ENCODE assay signal across 17 cellular contexts in the genomic region with DNA sequence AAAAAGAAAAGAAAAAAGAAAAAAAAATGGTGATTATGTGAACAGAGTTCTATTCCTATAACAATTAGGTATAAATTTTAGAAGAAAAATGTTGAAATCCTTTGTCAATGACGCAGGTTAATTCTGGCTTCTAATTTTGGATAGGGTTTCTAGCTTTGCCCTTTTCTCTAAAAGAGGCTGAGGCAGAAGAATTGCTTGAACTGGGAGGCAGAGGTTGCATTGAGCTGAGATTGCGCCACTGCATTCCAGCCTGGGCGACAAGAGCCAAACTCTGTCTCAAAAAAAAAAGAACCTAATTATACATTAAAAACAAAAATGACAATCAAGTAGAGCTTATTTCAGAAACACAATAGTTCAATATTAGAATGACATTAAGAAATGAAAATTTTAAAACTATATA. TPM values are rescaled to one million over a fixed set of nuclear protein-coding genes. Genes with fewer than 3 reads are reported as not detected.
DNase-seq lines count a peak whose midpoint lies in the region; ATAC-seq, FAIRE-seq and TF ChIP-seq lines count a peak whose summit lies in the region.
"Had no signal": no experiment of that assay in that cellular context is flagged by ENCODE, and none has a peak within 500 bp of the region (broad histone marks: within the 10 kb centered on the region; RNA-seq: fewer than 3 reads in every experiment).

No MANE protein-coding gene starts in this region.

- H2BK5ac ChIP-seq in IMR-90 (ENCODE audit: low read depth, low read length, poor library complexity, severe bottlenecking) (no peak overlapping the region), H1 (ENCODE audit: low read depth, low read length) (no peak overlapping the region), mesenchymal stem cell (ENCODE audit: low read depth, low read length, poor library complexity, severe bottlenecking) (no peak overlapping the region)

- intact Hi-C loops in IMR-90 (cut with micrococcal nuclease), result loop anchor here (5.0 to 10.0 kb wide), 3 partner anchors 32 to 300 kb away; partner anchors contain the start of gene ST6GALNAC4
- intact Hi-C loops in CD8-positive, alpha-beta T cell (cut with DNase I, micrococcal nuclease), result loop anchor here in 1 of 2 experiments (5.0 to 10.0 kb wide), 2 partner anchors 390 to 937 kb away; partner anchors contain the start of gene SPTAN1

- H2BK12ac ChIP-seq in H1 (ENCODE audit: low read depth, low read length) (no peak overlapping the region), mesenchymal stem cell (ENCODE audit: low read length in 2 of 2) (no peak overlapping the region)

- BruUV-seq in IMR-90 (replicated peaks; lab: Mats Ljungman, UMichigan), result no TSS peak

- H3K27me3 Mint-ChIP-seq in CD8-positive, alpha-beta T cell (ENCODE audit: low read depth), result peaks cover 5% of the 10 kb centered on the region

- no peak overlapping the region for H3K4ac ChIP-seq in IMR-90 (ENCODE audit: low read depth, low read length)
- H3K4ac ChIP-seq in H1 (replicated peaks; ENCODE audit: insufficient read length, low read depth, low read length), result no peak overlapping the region
- no peak overlapping the region for H3K4ac ChIP-seq in mesenchymal stem cell (ENCODE audit: low read depth in 1 of 2, low read length in 2 of 2)

- DNase-seq in A549 (ENCODE audit: low read depth in 1 of 2, low spot score in 1 of 2), result no peak
- no peak for DNase-seq in IMR-90
- DNase-seq in H1 (ENCODE audit: low read depth in 1 of 2, low spot score in 2 of 2), result no peak
- DNase-seq in mesenchymal stem cell, result no peak
- no peak for DNase-seq in nucleus accumbens (lab: John Stamatoyannopoulos, UW)
- DNase-seq in CD8-positive, alpha-beta T cell, result no peak
- DNase-seq: Calu3; CD4-positive, CD25-positive, alpha-beta regulatory T cell; Kasumi-1; NCI-H1930; NCI-H2171; NCI-H774; SHP77 treated with DMSO at 0.1 percent for 48 hours had no signal

- H3K4me2 ChIP-seq in A549 (no peak overlapping the region), IMR-90 (ENCODE audit: low read depth, low read length) (no peak overlapping the region), H1 (ENCODE audit: insufficient read depth in 1 of 2, low read depth in 2 of 2, low read length in 2 of 2) (no peak overlapping the region), mesenchymal stem cell (ENCODE audit: low read length, poor library complexity, severe bottlenecking) (no peak overlapping the region)

- no peaks in the 10 kb centered on the region for H3K9me1 ChIP-seq in IMR-90 (ENCODE audit: insufficient read depth, low read length)

- no peak overlapping the region for H3K14ac ChIP-seq in IMR-90 (replicated peaks; ENCODE audit: low read depth, low read length)
- no peak overlapping the region for H3K14ac ChIP-seq in H1 (ENCODE audit: insufficient read length)
- no peak overlapping the region for H3K14ac ChIP-seq in mesenchymal stem cell (ENCODE audit: low read length in 2 of 2)

- H3K79me2 ChIP-seq in H1 (ENCODE audit: control insufficient read depth in 1 of 2, insufficient read depth in 2 of 2, low read length in 2 of 2), result peaks cover 0 to 19% of the 10 kb centered on the region in 2 experiments; a peak in 2 of 4 replicates

- H3K9me3 ChIP-seq in A549 (no peaks in the 10 kb centered on the region), IMR-90 (ENCODE audit: control insufficient read depth, insufficient read depth, low read length) (no peaks in the 10 kb centered on the region), H1 (ENCODE audit: insufficient read depth in 2 of 2, low read depth in 1 of 2, low read length in 1 of 2) (no peaks in the 10 kb centered on the region), mesenchymal stem cell (ENCODE audit: control insufficient read depth, low read length) (no peaks in the 10 kb centered on the region)
- no peaks in the 10 kb centered on the region for H3K9me3 ChIP-seq in CD8-positive, alpha-beta T cell (ENCODE audit: low read length)

- H3K9me3 Mint-ChIP-seq in CD8-positive, alpha-beta T cell, result no peaks in the 10 kb centered on the region

- H4K20me1 ChIP-seq in IMR-90 (ENCODE audit: insufficient read depth, low read length) (peaks cover 7% of the 10 kb centered on the region; the same call in 1 of the 2 replicates), H1 (replicated peaks in 1 of 2; ENCODE audit: control insufficient read depth in 1 of 2, insufficient read depth in 2 of 2, low read length in 2 of 2) (peaks cover 0 to 2% of the 10 kb centered on the region in 2 experiments)

- no peak for TF ChIP-seq EP300 in A549 (IDR thresholded peaks at IDR 0.05)
- no peak for TF ChIP-seq EP300 in H1 (IDR thresholded peaks at IDR 0.05; ENCODE audit: borderline replicate concordance in 1 of 2, low read depth in 2 of 2, low read length in 2 of 2)

- H3K56ac ChIP-seq in IMR-90 (ENCODE audit: extremely low read depth, insufficient read depth, low read length) (no peak overlapping the region), H1 (replicated peaks; ENCODE audit: insufficient read length, low read depth, low read length) (no peak overlapping the region)

- TF ChIP-seq POLR2A in A549 (IDR thresholded peaks at IDR 0.05; ENCODE audit: low read length), result no peak
- TF ChIP-seq POLR2A in IMR-90 (IDR thresholded peaks at IDR 0.05; ENCODE audit: low read depth, low read length), result no peak
- no peak for TF ChIP-seq POLR2A in H1 (IDR thresholded peaks at IDR 0.05; ENCODE audit: control extremely low read depth in 1 of 2, low read depth in 2 of 2, low read length in 2 of 2)

- H2AK5ac ChIP-seq in IMR-90 (ENCODE audit: low read depth, low read length) (no peak overlapping the region), H1 (ENCODE audit: low read depth, low read length) (no peak overlapping the region), mesenchymal stem cell (ENCODE audit: low read length, severe bottlenecking) (no peak overlapping the region)

- no peak for TF ChIP-seq CTCF in A549 (IDR thresholded peaks at IDR 0.05)
- no peak for TF ChIP-seq CTCF in IMR-90 (conservative IDR thresholded peaks at IDR 0.05; ENCODE audit: low read depth, low read length)
- no peak for TF ChIP-seq CTCF in H1 (IDR thresholded peaks at IDR 0.05; ENCODE audit: control extremely low read depth in 1 of 3, insufficient read depth in 1 of 3, low read depth in 1 of 3, low read length in 3 of 3)
- TF ChIP-seq CTCF in CD8-positive, alpha-beta T cell (IDR thresholded peaks at IDR 0.05), result no peak

- peaks cover 2% of the 10 kb centered on the region for H3K36me3 Mint-ChIP-seq in CD8-positive, alpha-beta T cell
- H3K36me3 Mint-ChIP-seq: CD4-positive, CD25-positive, alpha-beta regulatory T cell had no signal

- H2AFZ ChIP-seq in IMR-90 (replicated peaks; ENCODE audit: low read length, poor library complexity), result no peak overlapping the region
- no peak overlapping the region for H2AFZ ChIP-seq in H1 (ENCODE audit: low read length)
- H2AFZ ChIP-seq in mesenchymal stem cell (ENCODE audit: low read depth, low read length), result no peak overlapping the region

- no peak for ATAC-seq in A549
- ATAC-seq in IMR-90 (ENCODE audit: low read depth), result no peak
- no peak for ATAC-seq in CD8-positive, alpha-beta T cell
- no peak for ATAC-seq in GM21423 (IDR thresholded peaks at IDR 0.05; ENCODE audit: unreplicated experiment)
- ATAC-seq: Panc1 had no signal

- H3K27me3 ChIP-seq in IMR-90 (ENCODE audit: control insufficient read depth, insufficient read depth, low read length) (no peaks in the 10 kb centered on the region), H1 (replicated peaks in 1 of 4; ENCODE audit: control insufficient read depth in 3 of 4, extremely low read depth in 1 of 4, insufficient read depth in 3 of 4, low read length in 3 of 4) (peaks cover 0 to 3% (median under 1%) of the 10 kb centered on the region in 4 experiments; a peak in 3 of 7 replicates), mesenchymal stem cell (ENCODE audit: control insufficient read depth in 1 of 2, insufficient read depth in 1 of 2, low read length in 2 of 2) (peaks cover 0 to 5% of the 10 kb centered on the region in 2 experiments)
- peaks cover 4% of the 10 kb centered on the region for H3K27me3 ChIP-seq in CD8-positive, alpha-beta T cell (ENCODE audit: insufficient read depth, low read length)

- in situ Hi-C loops in IMR-90 (cut with MboI; ENCODE audit: low sequenced_read_pairs), result no loop called here

- H2BK20ac ChIP-seq in IMR-90 (ENCODE audit: low read depth, low read length) (no peak overlapping the region), H1 (ENCODE audit: low read length) (no peak overlapping the region)

- H3K23me2 ChIP-seq in H1 (ENCODE audit: low read depth, low read length), result peaks cover 12% of the 10 kb centered on the region

- H3K18ac ChIP-seq in IMR-90 (ENCODE audit: low read depth, low read length) (no peak overlapping the region), H1 (ENCODE audit: extremely low read depth, low read length) (no peak overlapping the region), mesenchymal stem cell (ENCODE audit: low read depth in 1 of 2, low read length in 2 of 2) (no peak overlapping the region)

- H2BK15ac ChIP-seq in IMR-90 (ENCODE audit: low read depth, low read length), result no peak overlapping the region
- no peak overlapping the region for H2BK15ac ChIP-seq in H1 (ENCODE audit: low read length)
- no peak overlapping the region for H2BK15ac ChIP-seq in mesenchymal stem cell (ENCODE audit: low read depth, poor library complexity, severe bottlenecking)

- H3K27ac ChIP-seq in A549, result no peak overlapping the region
- no peak overlapping the region for H3K27ac ChIP-seq in IMR-90 (ENCODE audit: insufficient read depth, low read length)
- H3K27ac ChIP-seq in H1 (ENCODE audit: low read depth, low read length), result no peak overlapping the region
- H3K27ac ChIP-seq in mesenchymal stem cell (ENCODE audit: low read length, poor library complexity, severe bottlenecking), result no peak overlapping the region
- H3K27ac ChIP-seq in CD8-positive, alpha-beta T cell (ENCODE audit: low read depth, low read length), result no peak overlapping the region

- no peak overlapping the region for H3K9ac ChIP-seq in IMR-90 (ENCODE audit: low read depth, low read length)
- no peak overlapping the region for H3K9ac ChIP-seq in H1 (replicated peaks in 1 of 4; ENCODE audit: extremely low read depth in 1 of 4, low read depth in 3 of 4, low read length in 3 of 4)
- H3K9ac ChIP-seq in mesenchymal stem cell (ENCODE audit: low read length), result peak overlapping the region; percentile 51

- 91% methylated on average over 3 of the region's 3 CpGs for WGBS in A549 (ENCODE audit: missing lambda C conversion rate)
- WGBS in IMR-90 (ENCODE audit: extremely low coverage in 2 of 2, insufficient read length in 1 of 2), 2 experiments, result no CpG with 5 or more reads among the region's 3 CpGs
- WGBS in H1 (ENCODE audit: extremely low coverage in 1 of 2, insufficient coverage in 1 of 2, insufficient read length in 1 of 2, insufficient replicate concordance in 2 of 2, low coverage in 1 of 2, low lambda C conversion rate in 2 of 2, missing lambda C conversion rate in 1 of 2), 2 experiments, result 89% methylated on average over 3 of the region's 3 CpGs; no CpG with 5 or more reads in 1 of the 2 experiments
- WGBS in mesenchymal stem cell, result 100% methylated on average over 2 of the region's 3 CpGs

- H4K5ac ChIP-seq in IMR-90 (ENCODE audit: low read depth, low read length) (no peak overlapping the region), H1 (ENCODE audit: insufficient read length, low read depth, low read length) (no peak overlapping the region)

- POLR2A ChIA-PET in A549 (lab: Yijun Ruan, JAX), result no interaction called here
- POLR2A ChIA-PET in IMR-90 (lab: Charles Lee; ENCODE audit: unreplicated experiment), result interaction anchor here (0.6 kb wide), 1 partner anchor 31 kb away, joined by 7 read pairs; no protein-coding TSS in a partner anchor
- POLR2A ChIA-PET in H1 (lab: Charles Lee; ENCODE audit: partially characterized antibody), result no interaction called here
- POLR2A ChIA-PET in CD8-positive, alpha-beta T cell (lab: Charles Lee), result no interaction called here

- H4K8ac ChIP-seq in IMR-90 (ENCODE audit: low read depth in 2 of 2, low read length in 2 of 2) (no peak overlapping the region), H1 (ENCODE audit: extremely low read depth, insufficient read depth, low read length) (no peak overlapping the region), mesenchymal stem cell (ENCODE audit: low read length) (no peak overlapping the region)

- H4K91ac ChIP-seq in IMR-90 (ENCODE audit: insufficient read depth, low read depth, low read length) (no peak overlapping the region), H1 (replicated peaks; ENCODE audit: insufficient read length, low read length) (no peak overlapping the region), mesenchymal stem cell (ENCODE audit: low read length) (no peak overlapping the region)

- no peak overlapping the region for H2BK120ac ChIP-seq in IMR-90 (ENCODE audit: low read depth, low read length)
- H2BK120ac ChIP-seq in H1 (replicated peaks; ENCODE audit: low read depth, low read length), result no peak overlapping the region
- no peak overlapping the region for H2BK120ac ChIP-seq in mesenchymal stem cell (ENCODE audit: low read depth, low read length)

- CTCF ChIA-PET in A549 (lab: Yijun Ruan, JAX) (interaction anchor here (1.1 to 2.5 kb wide), 2 partner anchors 120 to 169 kb away, joined by 3 to 8 read pairs; partner anchors contain the start of gene TOR2A), IMR-90 (lab: Yijun Ruan, JAX) (interaction anchor here (0.6 kb wide), 1 partner anchor 107 kb away, joined by 4 read pairs; no protein-coding TSS in a partner anchor), H1 (lab: Charles Lee; ENCODE audit: partially characterized antibody) (interaction anchor here (0.7 to 1.0 kb wide), 4 partner anchors 12 to 39 kb away, joined by 3 to 6 read pairs (median 4); no protein-coding TSS in a partner anchor)
- CTCF ChIA-PET in CD8-positive, alpha-beta T cell (lab: Charles Lee), result interaction anchor here (1.3 to 1.4 kb wide), 2 partner anchors 26 to 120 kb away, joined by 4 read pairs; partner anchors contain the start of gene TOR2A

- H3K27ac Mint-ChIP-seq in CD8-positive, alpha-beta T cell, result no peak overlapping the region
- H3K27ac Mint-ChIP-seq: CD4-positive, CD25-positive, alpha-beta regulatory T cell had no signal

- TF ChIP-seq RAD21 in A549 (conservative IDR thresholded peaks at IDR 0.05 in 1 of 2, IDR thresholded peaks at IDR 0.05 in 1 of 2) (no peak), IMR-90 (IDR thresholded peaks at IDR 0.05; ENCODE audit: low read length) (no peak), H1 (IDR thresholded peaks at IDR 0.05 in 1 of 2, conservative IDR thresholded peaks at IDR 0.05 in 1 of 2; ENCODE audit: low read depth in 2 of 2, low read length in 2 of 2) (no peak)

- dilution Hi-C loops in IMR-90 (cut with HindIII; ENCODE audit: low sequenced_read_pairs, unreplicated experiment), result no loop called here

- H3K4me1 ChIP-seq in A549 (peaks cover 12% of the 10 kb centered on the region), IMR-90 (ENCODE audit: control insufficient read depth, insufficient read depth, low read length) (no peaks in the 10 kb centered on the region), H1 (replicated peaks in 1 of 4; ENCODE audit: control insufficient read depth in 3 of 4, insufficient read depth in 4 of 4, low read length in 3 of 4) (peaks cover 0 to 4% (median 2%) of the 10 kb centered on the region in 4 experiments; a peak in 4 of 7 replicates), mesenchymal stem cell (ENCODE audit: control insufficient read depth, insufficient read depth, low read depth, low read length) (peaks cover 2% of the 10 kb centered on the region)
- H3K4me1 ChIP-seq in CD8-positive, alpha-beta T cell (ENCODE audit: insufficient read depth, low read length), result peaks cover 18% of the 10 kb centered on the region

- H3K4me1 Mint-ChIP-seq in CD8-positive, alpha-beta T cell (ENCODE audit: low read depth), result peaks cover 19% of the 10 kb centered on the region

- FAIRE-seq in A549 (lab: Jason Lieb, UNC) (no peak), H1 (lab: Jason Lieb, UNC) (no peak)
- FAIRE-seq: GM12892, H54 had no signal

- no peak overlapping the region for H3K4me3 ChIP-seq in A549
- no peak overlapping the region for H3K4me3 ChIP-seq in IMR-90 (ENCODE audit: insufficient read depth, low read depth, low read length)
- no peak overlapping the region for H3K4me3 ChIP-seq in H1 (ENCODE audit: extremely low read depth in 1 of 4, insufficient read depth in 2 of 4, low read depth in 3 of 4, low read length in 4 of 4)
- H3K4me3 ChIP-seq in mesenchymal stem cell (ENCODE audit: insufficient read depth in 1 of 2, low read depth in 1 of 2, low read length in 2 of 2), result no peak overlapping the region
- H3K4me3 ChIP-seq in CD8-positive, alpha-beta T cell (ENCODE audit: low read depth, low read length), result no peak overlapping the region

- H3K23ac ChIP-seq in IMR-90 (ENCODE audit: low read depth, low read length), result no peak overlapping the region
- no peak overlapping the region for H3K23ac ChIP-seq in H1 (ENCODE audit: insufficient read length)
- H3K23ac ChIP-seq in mesenchymal stem cell (ENCODE audit: low read length in 2 of 2), result no peak overlapping the region

- H3K4me3 Mint-ChIP-seq in CD8-positive, alpha-beta T cell, result no peak overlapping the region

- no peak overlapping the region for H2AK9ac ChIP-seq in IMR-90 (replicated peaks; ENCODE audit: low read depth, low read length, poor library complexity)

- H3K36me3 ChIP-seq in IMR-90 (ENCODE audit: control insufficient read depth, insufficient read depth, low read length) (no peaks in the 10 kb centered on the region), H1 (ENCODE audit: control insufficient read depth in 2 of 4, insufficient read depth in 4 of 4, low read length in 3 of 4) (no peaks in the 10 kb centered on the region), mesenchymal stem cell (ENCODE audit: control insufficient read depth in 1 of 2, insufficient read depth in 2 of 2, low read depth in 1 of 2, low read length in 2 of 2) (no peaks in the 10 kb centered on the region)
- no peaks in the 10 kb centered on the region for H3K36me3 ChIP-seq in CD8-positive, alpha-beta T cell (ENCODE audit: insufficient read depth, low read length)

- H3K79me1 ChIP-seq in IMR-90 (ENCODE audit: low read depth in 1 of 2, low read length in 2 of 2) (peaks cover 13 to 32% of the 10 kb centered on the region in 2 experiments), H1 (ENCODE audit: low read depth, low read length) (no peaks in the 10 kb centered on the region), mesenchymal stem cell (replicated peaks; ENCODE audit: low read length, poor library complexity, severe bottlenecking) (peaks cover 12% of the 10 kb centered on the region)

RNA-seq across cellular contexts. Expression of gene STXBP1, which starts 2.9 kb away (rescaled TPM):
- polyA plus RNA-seq in A549 (2011; rRNA removed) (13.3 and 20.4 TPM in 2 replicates), A549 (2017; fragmentation: RNase III; extraction: RNeasy Plus Mini Kit Qiagen cat#74134 plus additional on column Dnase treatment) (16.1 to 22.6 TPM (median 19.8 TPM) in 3 replicates), IMR-90 (2012; rRNA removed) (21.7 and 22.6 TPM in 2 replicates), H1 (2011; rRNA removed) (11.5 and 19.4 TPM in 2 replicates)
- 12.7 and 14.5 TPM in 2 replicates for polyA plus RNA-seq in A549 (2012; cell fraction: cytosol; rRNA removed)
- 16.5 and 22.0 TPM in 2 replicates for polyA plus RNA-seq in A549 (2012; cell fraction: nucleus; rRNA removed)
- 22.3 and 22.9 TPM in 2 replicates for polyA minus RNA-seq in A549 (2011; rRNA and poly(A)+ RNA removed)
- 15.8 and 18.9 TPM in 2 replicates for total RNA-seq in IMR-90 (2012; rRNA removed)
- polyA plus RNA-seq in IMR-90 (2012; cell fraction: cytosol; rRNA removed), result 17.5 and 24.5 TPM in 2 replicates
- polyA plus RNA-seq in IMR-90 (2012; cell fraction: nucleus; rRNA removed; ENCODE audit: low replicate concordance), result 26.3 and 44.5 TPM in 2 replicates
- 60.9 and 61.9 TPM in 2 replicates for total RNA-seq in H1 (2021; fragmentation: NEBNext Ultra II Directional; extraction: Animal tissue kit (Norgen Biotek cat#: 25700))
- polyA plus RNA-seq in H1 (2011; cell fraction: cytosol; rRNA removed), result 13.9 TPM
- polyA plus RNA-seq in H1 (2011; cell fraction: nucleus; rRNA removed), result 31.3 TPM
- polyA plus RNA-seq in H1 (2012, experiment 1 of 2), result 23.3 to 29.4 TPM (median 26.6 TPM) in 4 replicates
- polyA plus RNA-seq in H1 (2012, experiment 2 of 2), result 17.5 TPM
- polyA plus RNA-seq in H1 (2013, experiment 1 of 2), result 37.3 TPM
- 37.1 TPM for polyA plus RNA-seq in H1 (2013, experiment 2 of 2)
- 21.8 and 25.2 TPM in 2 replicates for polyA minus RNA-seq in H1 (2011; rRNA and poly(A)+ RNA removed)
- polyA minus RNA-seq in H1 (2011; cell fraction: cytosol; rRNA and poly(A)+ RNA removed), result 14.8 TPM
- 18.2 TPM for polyA minus RNA-seq in H1 (2011; cell fraction: nucleus; rRNA and poly(A)+ RNA removed)
- polyA plus RNA-seq in mesenchymal stem cell (2013, experiment 1 of 2), result 41.1 TPM
- polyA plus RNA-seq in mesenchymal stem cell (2013, experiment 2 of 2), result 40.3 TPM
- 1 to 10 TPM; 7.7 to 8.9 TPM for total RNA-seq in CD8-positive, alpha-beta T cell

Comparison
In these comparisons a context has a peak if more than half of its experiments do, and no peak if none do; other contexts are left out.
1. Of the 18 proteins assayed by ChIP-seq in both H1 and A549: peak only in H1: none; only in A549: none; in both: CEBPB; in neither: 17.